15 cellular contexts compared by ENCODE assay signal in the genomic region with DNA sequence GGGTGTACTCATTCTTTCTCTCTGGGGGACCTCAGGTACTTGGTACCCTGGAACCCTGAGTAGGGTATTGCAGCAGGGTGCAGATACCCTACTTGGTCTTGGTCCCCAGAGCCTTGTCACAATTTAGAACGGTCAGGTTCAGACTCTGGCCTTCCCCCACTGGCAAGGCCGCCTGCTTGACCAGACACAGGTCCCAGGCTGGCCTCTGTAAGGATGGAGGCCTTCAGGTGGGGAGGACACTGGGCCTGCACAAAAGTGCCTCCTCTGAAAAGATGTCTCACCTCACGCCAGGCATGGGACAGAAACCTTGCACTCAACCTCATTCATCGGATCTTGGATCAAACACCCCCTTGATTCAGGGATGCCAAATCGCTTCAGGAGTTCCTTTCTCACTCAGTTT.
DNase-seq lines count a peak whose midpoint lies in the region; ATAC-seq lines count a peak whose summit lies in the region.
"Had no signal": no experiment of that assay in that cellular context is flagged by ENCODE, and none has a peak within 500 bp of the region (broad histone marks: within the 10 kb centered on the region; RNA-seq: fewer than 3 reads in every experiment).

No MANE protein-coding gene starts in this region.

- peaks cover 9% of the 10 kb centered on the region for H3K27me3 Mint-ChIP-seq in stimulated activated naive CD8-positive, alpha-beta T cell treated with anti-CD3 and anti-CD28 coated beads, Interleukin-15, Interleukin-2, amounts not matched to agents 100 ng/mL and 50 ng/mL, for 24 hours
- no peaks in the 10 kb centered on the region for H3K27me3 Mint-ChIP-seq in activated naive CD8-positive, alpha-beta T cell treated with anti-CD3 and anti-CD28 coated beads, Interleukin-2, amount 10 ng/mL, durations not matched to agents 7 days and 5 days
- H3K27me3 Mint-ChIP-seq in natural killer cell treated with Interleukin-12 subunit alpha and Interleukin-12 subunit beta and Interleukin-15 and Interleukin-18, amount 100 ng/mL, for 72 hours, result no peaks in the 10 kb centered on the region

- H3K4me3 Mint-ChIP-seq in stimulated activated naive CD8-positive, alpha-beta T cell treated with anti-CD3 and anti-CD28 coated beads, Interleukin-15, Interleukin-2, amounts not matched to agents 100 ng/mL and 50 ng/mL, for 24 hours, result peak overlapping the region; percentile 80
- H3K4me3 Mint-ChIP-seq in activated naive CD8-positive, alpha-beta T cell treated with anti-CD3 and anti-CD28 coated beads, Interleukin-2, amount 10 ng/mL, durations not matched to agents 7 days and 5 days, result peak overlapping the region; percentile 89
- H3K4me3 Mint-ChIP-seq in natural killer cell treated with Interleukin-12 subunit alpha and Interleukin-12 subunit beta and Interleukin-15 and Interleukin-18, amount 100 ng/mL, for 72 hours, result peak overlapping the region; percentile 89

- DNase-seq in stimulated activated naive CD8-positive, alpha-beta T cell treated with anti-CD3 and anti-CD28 coated beads, Interleukin-15, Interleukin-2, amounts not matched to agents 100 U/mL and 50 U/mL, for 24 hours, result no peak
- no peak for DNase-seq in activated naive CD8-positive, alpha-beta T cell treated with anti-CD3 and anti-CD28 coated beads, Interleukin-2, amount 10 ng/mL, durations not matched to agents 7 days and 5 days
- no peak for DNase-seq in natural killer cell treated with Interleukin-12 subunit alpha and Interleukin-12 subunit beta and Interleukin-15 and Interleukin-18, amount 100 ng/mL, for 72 hours (ENCODE audit: low spot score)
- DNase-seq in RPMI8226, result no peak
- DNase-seq in HT-29 (ENCODE audit: low spot score), result no peak
- DNase-seq in stimulated activated CD4-positive, alpha-beta T cell treated with anti-CD3 and anti-CD28 coated beads, Interleukin-12 subunit alpha, Interleukin-12 subunit beta, amount 100 ng/mL, for 4 hours, result no peak
- DNase-seq: dermis blood vessel endothelial cell, DMS153, KBM-7, NCI-H1105, NCI-H774, WERI-Rb-1 had no signal

- peaks cover 14% of the 10 kb centered on the region for H3K36me3 Mint-ChIP-seq in stimulated activated naive CD8-positive, alpha-beta T cell treated with anti-CD3 and anti-CD28 coated beads, Interleukin-15, Interleukin-2, amounts not matched to agents 100 ng/mL and 50 ng/mL, for 24 hours (ENCODE audit: low read depth)
- H3K36me3 Mint-ChIP-seq in activated naive CD8-positive, alpha-beta T cell treated with anti-CD3 and anti-CD28 coated beads, Interleukin-2, amount 10 ng/mL, durations not matched to agents 7 days and 5 days, result peaks cover 15% of the 10 kb centered on the region
- peaks cover 4% of the 10 kb centered on the region for H3K36me3 Mint-ChIP-seq in natural killer cell treated with Interleukin-12 subunit alpha and Interleukin-12 subunit beta and Interleukin-15 and Interleukin-18, amount 100 ng/mL, for 72 hours

- POLR2A ChIA-PET in activated naive CD8-positive, alpha-beta T cell treated with anti-CD3 and anti-CD28 coated beads, Interleukin-2, amount 10 ng/mL, durations not matched to agents 7 days and 5 days (lab: Charles Lee), result interaction anchor here (3.3 to 4.0 kb wide), 2 partner anchors 12 to 49 kb away, joined by 30 to 37 read pairs; no protein-coding TSS in a partner anchor

- H3K9me3 Mint-ChIP-seq in stimulated activated naive CD8-positive, alpha-beta T cell treated with anti-CD3 and anti-CD28 coated beads, Interleukin-15, Interleukin-2, amounts not matched to agents 100 ng/mL and 50 ng/mL, for 24 hours, result no peaks in the 10 kb centered on the region
- H3K9me3 Mint-ChIP-seq in activated naive CD8-positive, alpha-beta T cell treated with anti-CD3 and anti-CD28 coated beads, Interleukin-2, amount 10 ng/mL, durations not matched to agents 7 days and 5 days, result no peaks in the 10 kb centered on the region
- no peaks in the 10 kb centered on the region for H3K9me3 Mint-ChIP-seq in natural killer cell treated with Interleukin-12 subunit alpha and Interleukin-12 subunit beta and Interleukin-15 and Interleukin-18, amount 100 ng/mL, for 72 hours

- H3K27ac Mint-ChIP-seq in stimulated activated naive CD8-positive, alpha-beta T cell treated with anti-CD3 and anti-CD28 coated beads, Interleukin-15, Interleukin-2, amounts not matched to agents 100 ng/mL and 50 ng/mL, for 24 hours, result peak overlapping the region; percentile 90
- H3K27ac Mint-ChIP-seq in activated naive CD8-positive, alpha-beta T cell treated with anti-CD3 and anti-CD28 coated beads, Interleukin-2, amount 10 ng/mL, durations not matched to agents 7 days and 5 days, result peak overlapping the region; percentile 91
- H3K27ac Mint-ChIP-seq in natural killer cell treated with Interleukin-12 subunit alpha and Interleukin-12 subunit beta and Interleukin-15 and Interleukin-18, amount 100 ng/mL, for 72 hours, result peak overlapping the region; percentile 71 to 83

- H3K4me1 Mint-ChIP-seq in stimulated activated naive CD8-positive, alpha-beta T cell treated with anti-CD3 and anti-CD28 coated beads, Interleukin-15, Interleukin-2, amounts not matched to agents 100 ng/mL and 50 ng/mL, for 24 hours (ENCODE audit: low read depth), result peaks cover 72% of the 10 kb centered on the region
- H3K4me1 Mint-ChIP-seq in activated naive CD8-positive, alpha-beta T cell treated with anti-CD3 and anti-CD28 coated beads, Interleukin-2, amount 10 ng/mL, durations not matched to agents 7 days and 5 days, result peaks cover 54% of the 10 kb centered on the region
- H3K4me1 Mint-ChIP-seq in natural killer cell treated with Interleukin-12 subunit alpha and Interleukin-12 subunit beta and Interleukin-15 and Interleukin-18, amount 100 ng/mL, for 72 hours (ENCODE audit: low read depth in 2 of 2), result peaks cover 30 to 39% of the 10 kb centered on the region in 2 donors

- no peak for ATAC-seq in stimulated activated naive CD8-positive, alpha-beta T cell treated with anti-CD3 and anti-CD28 coated beads, Interleukin-15, Interleukin-2, amounts not matched to agents 100 U/mL and 50 U/mL, for 24 hours
- ATAC-seq in activated naive CD8-positive, alpha-beta T cell treated with anti-CD3 and anti-CD28 coated beads, Interleukin-2, amount 10 ng/mL, durations not matched to agents 7 days and 5 days (ENCODE audit: low read depth), result no peak
- ATAC-seq in natural killer cell treated with Interleukin-12 subunit alpha and Interleukin-12 subunit beta and Interleukin-15 and Interleukin-18, amount 100 ng/mL, for 72 hours, result no peak
- no peak for ATAC-seq in HG02970 (IDR thresholded peaks at IDR 0.05; ENCODE audit: low FRiP score, unreplicated experiment)
- ATAC-seq: Panc1 had no signal
